10 cellular contexts compared by ENCODE assay signal in genomic region chr3:58019343-58019742, GRCh38. TPM values are rescaled to one million over a fixed set of nuclear protein-coding genes. Genes with fewer than 3 reads are reported as not detected.
A peak's percentile ranks its signal among the peaks of the same experiment; 100 is the strongest.
DNase-seq lines count a peak whose midpoint lies in the region; ATAC-seq and TF ChIP-seq lines count a peak whose summit lies in the region.
"Had no signal": no experiment of that assay in that cellular context is flagged by ENCODE, and none has a peak within 500 bp of the region (broad histone marks: within the 10 kb centered on the region; RNA-seq: fewer than 3 reads in every experiment).

No MANE protein-coding gene starts in this region.

- H3K36me3 ChIP-seq in RWPE2 (ENCODE audit: low read depth) (peaks cover 89% of the 10 kb centered on the region), prostate gland (no peaks in the 10 kb centered on the region)

- no peak for TF ChIP-seq POLR2A in prostate gland (IDR thresholded peaks at IDR 0.05)

- H3K27me3 ChIP-seq in RWPE2 (ENCODE audit: insufficient read depth, poor library complexity, severe bottlenecking) = no peaks in the 10 kb centered on the region
- H3K27me3 ChIP-seq in prostate gland (replicated peaks; ENCODE audit: insufficient read depth) = no peaks in the 10 kb centered on the region

- H3K9me3 ChIP-seq in RWPE2 (ENCODE audit: severe bottlenecking) (no peaks in the 10 kb centered on the region), prostate gland (no peaks in the 10 kb centered on the region)

- DNase-seq in RWPE2 (ENCODE audit: low spot score) = no peak
- DNase-seq in epithelial cell of prostate (ENCODE audit: low read depth, low spot score) = no peak
- DNase-seq in prostate gland (ENCODE audit: low spot score) = no peak
- DNase-seq in central memory CD4-positive, alpha-beta T cell = no peak
- no peak for DNase-seq in germinal center (ENCODE audit: low spot score)
- DNase-seq in SIG-M5 treated with dmso at 0.1 percent for 504 hours (lab: John Stamatoyannopoulos, UW; ENCODE audit: unreplicated experiment) = no peak
- DNase-seq in activated CD4-positive, alpha-beta T cell treated with anti-CD3 and anti-CD28 coated beads, Interleukin-2, amount 50 U/mL, for 1 hour = no peak
- DNase-seq: NCI-H446 treated with DMSO at 0.1 percent for 48 hours; stimulated activated CD4-positive, alpha-beta T cell treated with anti-CD3 and anti-CD28 coated beads, Interleukin-1b, Interleukin-23, amount 100 ng/mL, for 48 hours had no signal

- intact Hi-C loops in prostate gland (cut with DNase I) = loop anchor here (5.0 kb wide), 1 partner anchor 33 kb away; no protein-coding TSS in a partner anchor

- TF ChIP-seq CTCF in RWPE2 (IDR thresholded peaks at IDR 0.05; ENCODE audit: poor library complexity, severe bottlenecking) (no peak), prostate gland (IDR thresholded peaks at IDR 0.05) (no peak)

- H3K27ac ChIP-seq in RWPE2 (ENCODE audit: poor library complexity, severe bottlenecking) (peak overlapping the region; percentile 96), epithelial cell of prostate (peak overlapping the region; percentile 63), prostate gland (peak overlapping the region; percentile 67 to 84)

- H3K4me1 ChIP-seq in RWPE2 (ENCODE audit: insufficient read depth, poor library complexity, severe bottlenecking) (peaks cover 74% of the 10 kb centered on the region), prostate gland (replicated peaks) (peaks cover 39% of the 10 kb centered on the region)

- 96% methylated on average over 1 of the region's 1 CpG for WGBS in prostate gland

- peak; percentile 13 for ATAC-seq in GM21825 (IDR thresholded peaks at IDR 0.05; ENCODE audit: unreplicated experiment)
- ATAC-seq in RWPE2 (ENCODE audit: low read depth) = no peak

- H3K4me3 ChIP-seq in RWPE2 (ENCODE audit: severe bottlenecking) = no peak overlapping the region
- no peak overlapping the region for H3K4me3 ChIP-seq in prostate gland

RNA-seq across cellular contexts. Expression of gene FLNB, which starts 11.1 kb away (rescaled TPM):
- 100 to 1,000 TPM; 331 to 408 TPM for total RNA-seq in prostate gland
